In genomic region chr9:109956811-109957440, GRCh38 we compare ENCODE assay signal across 17 cellular contexts.
DNase-seq lines count a peak whose midpoint lies in the region; ATAC-seq and TF ChIP-seq lines count a peak whose summit lies in the region.
"Had no signal": no experiment of that assay in that cellular context is flagged by ENCODE, and none has a peak within 500 bp of the region (broad histone marks: within the 10 kb centered on the region; RNA-seq: fewer than 3 reads in every experiment).

No MANE protein-coding gene starts in this region.

- no peak overlapping the region for H3K4me3 Mint-ChIP-seq in activated CD4-positive, alpha-beta T cell treated with anti-CD3 and anti-CD28 coated beads for 36 hours
- H3K4me3 Mint-ChIP-seq: activated naive CD8-positive, alpha-beta T cell treated with anti-CD3 and anti-CD28 coated beads, Interleukin-2, amount 50 U/mL, for 24 hours had no signal

- 27 to 28% methylated on average over 9 of the region's 9 CpGs for WGBS in body of pancreas, 2 donors

- H3K27ac Mint-ChIP-seq in activated CD4-positive, alpha-beta T cell treated with anti-CD3 and anti-CD28 coated beads for 36 hours, result no peak overlapping the region
- H3K27ac Mint-ChIP-seq: activated naive CD8-positive, alpha-beta T cell treated with anti-CD3 and anti-CD28 coated beads, Interleukin-2, amount 50 U/mL, for 24 hours had no signal

- H3K9me3 ChIP-seq in tibial artery (no peaks in the 10 kb centered on the region), body of pancreas (no peaks in the 10 kb centered on the region)

- ATAC-seq in activated CD4-positive, alpha-beta T cell treated with anti-CD3 and anti-CD28 coated beads for 36 hours, result peak; percentile 61
- no peak for ATAC-seq in body of pancreas
- no peak for ATAC-seq in GM18498 (IDR thresholded peaks at IDR 0.05; ENCODE audit: unreplicated experiment)
- ATAC-seq: activated naive CD8-positive, alpha-beta T cell treated with anti-CD3 and anti-CD28 coated beads, Interleukin-2, amount 50 U/mL, for 24 hours had no signal

- H3K36me3 ChIP-seq in tibial artery (no peaks in the 10 kb centered on the region), body of pancreas (replicated peaks in 1 of 2; ENCODE audit: insufficient read depth in 1 of 2, low read depth in 2 of 2) (no peaks in the 10 kb centered on the region)

- H3K27me3 ChIP-seq in tibial artery, result no peaks in the 10 kb centered on the region
- H3K27me3 ChIP-seq in body of pancreas, result no peaks in the 10 kb centered on the region

- CTCF ChIA-PET in activated CD4-positive, alpha-beta T cell treated with anti-CD3 and anti-CD28 coated beads for 36 hours (lab: Charles Lee), result interaction anchor here (0.6 to 4.1 kb wide), 8 partner anchors 10 to 96 kb away, joined by 3 to 17 read pairs (median 4); no protein-coding TSS in a partner anchor

- TF ChIP-seq CTCF in tibial artery (IDR thresholded peaks at IDR 0.05) (no peak), body of pancreas (IDR thresholded peaks at IDR 0.05) (no peak)

- H3K4me1 Mint-ChIP-seq in activated CD4-positive, alpha-beta T cell treated with anti-CD3 and anti-CD28 coated beads for 36 hours, result peaks cover 32% of the 10 kb centered on the region

- intact Hi-C loops in activated CD4-positive, alpha-beta T cell treated with anti-CD3 and anti-CD28 coated beads for 36 hours (cut with DNase I, micrococcal nuclease), result no loop called here
- intact Hi-C loops in tibial artery (cut with DNase I; ENCODE audit: low total_unique reads) (no loop called here), body of pancreas (cut with DNase I) (no loop called here)

- H3K9me3 Mint-ChIP-seq in activated CD4-positive, alpha-beta T cell treated with anti-CD3 and anti-CD28 coated beads for 36 hours (ENCODE audit: low read depth), result no peaks in the 10 kb centered on the region
- H3K9me3 Mint-ChIP-seq: activated naive CD8-positive, alpha-beta T cell treated with anti-CD3 and anti-CD28 coated beads, Interleukin-2, amount 50 U/mL, for 24 hours had no signal

- H3K27ac ChIP-seq in tibial artery (peak overlapping the region; percentile 26 to 28), body of pancreas (no peak overlapping the region)
- H3K27ac ChIP-seq: RWPE1 had no signal

- peaks cover 5% of the 10 kb centered on the region for H3K27me3 Mint-ChIP-seq in activated CD4-positive, alpha-beta T cell treated with anti-CD3 and anti-CD28 coated beads for 36 hours
- H3K27me3 Mint-ChIP-seq: activated naive CD8-positive, alpha-beta T cell treated with anti-CD3 and anti-CD28 coated beads, Interleukin-2, amount 50 U/mL, for 24 hours had no signal

- H3K36me3 Mint-ChIP-seq in activated CD4-positive, alpha-beta T cell treated with anti-CD3 and anti-CD28 coated beads for 36 hours (ENCODE audit: low read depth), result no peaks in the 10 kb centered on the region

- H3K4me1 ChIP-seq in tibial artery, result peaks cover 0 to 24% (median 13%) of the 10 kb centered on the region in 4 donors
- no peaks in the 10 kb centered on the region for H3K4me1 ChIP-seq in body of pancreas

- TF ChIP-seq POLR2A in body of pancreas (IDR thresholded peaks at IDR 0.05), result no peak

- no peak overlapping the region for H3K4me3 ChIP-seq in tibial artery
- no peak overlapping the region for H3K4me3 ChIP-seq in body of pancreas

- POLR2A ChIA-PET in activated CD4-positive, alpha-beta T cell treated with anti-CD3 and anti-CD28 coated beads for 36 hours (lab: Charles Lee), result interaction anchor here (0.6 kb wide), 1 partner anchor 1334 kb away, joined by 3 read pairs; no protein-coding TSS in a partner anchor

- DNase-seq in activated CD4-positive, alpha-beta T cell treated with anti-CD3 and anti-CD28 coated beads for 36 hours, result no peak
- no peak for DNase-seq in activated CD4-positive, alpha-beta T cell treated with anti-CD3 and anti-CD28 coated beads for 1 hour
- DNase-seq in NCI-H2227 treated with DMSO at 0.1 percent for 48 hours (lab: John Stamatoyannopoulos, UW) (peak; percentile 76), fibroblast of peridontal ligament (ENCODE audit: extremely low read depth) (peak; percentile 60), tibial artery (no peak), GDM1 (lab: John Stamatoyannopoulos, UW) (no peak), body of pancreas (no peak)
- DNase-seq: activated CD8-positive, alpha-beta memory T cell treated with anti-CD3 and anti-CD28 coated beads, Interleukin-2, amount 50 U/mL, for 4 hours; activated naive CD8-positive, alpha-beta T cell treated with anti-CD3 and anti-CD28 coated beads, Interleukin-2, amount 50 U/mL, for 24 hours; effector CD4-positive, alpha-beta T cell; glutamatergic neuron; KG1; kidney glomerular epithelial cell; NCI-H2081 treated with DMSO at 0.1 percent for 48 hours; stimulated activated CD4-positive, alpha-beta T cell treated with anti-CD3 and anti-CD28 coated beads, Interleukin-12 subunit alpha, Interleukin-12 subunit beta, amount 100 ng/mL, for 4 hours had no signal

Comparison
In these comparisons a context has a peak if more than half of its experiments do, and no peak if none do; other contexts are left out.
1. DNase-seq: peak in NCI-H2227 treated with DMSO at 0.1 percent for 48 hours (single experiment) and fibroblast of peridontal ligament (single experiment); none in activated CD4-positive, alpha-beta T cell treated with anti-CD3 and anti-CD28 coated beads for 36 hours (single experiment), activated CD4-positive, alpha-beta T cell treated with anti-CD3 and anti-CD28 coated beads for 1 hour (single experiment), tibial artery (0 of 2), GDM1 (single experiment) and body of pancreas (0 of 4).
2. H3K27ac ChIP-seq: peak in tibial artery (2 of 2); none in body of pancreas (0 of 4).